8 cellular contexts compared by ENCODE assay signal in the genomic region with DNA sequence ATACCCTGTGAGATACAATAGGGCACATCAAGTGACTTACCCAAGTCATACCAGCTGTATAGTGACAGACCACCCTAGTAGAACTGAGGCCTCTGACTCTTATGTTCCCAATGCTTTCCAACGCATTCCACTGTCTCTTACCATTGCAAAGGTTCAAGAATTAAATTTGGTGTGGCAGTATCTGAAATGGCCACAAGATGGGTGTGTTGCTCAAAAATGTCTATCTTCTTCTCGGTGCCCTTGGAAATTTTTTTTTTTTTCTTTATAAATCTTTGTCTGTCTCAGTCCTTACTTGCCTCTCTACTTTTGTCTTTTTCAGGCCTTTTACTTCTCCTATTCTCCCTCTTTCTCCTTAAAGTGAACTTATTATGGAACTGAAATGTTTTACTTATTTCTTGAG. TPM values are rescaled to one million over a fixed set of nuclear protein-coding genes. Genes with fewer than 3 reads are reported as not detected.
DNase-seq lines count a peak whose midpoint lies in the region; TF ChIP-seq lines count a peak whose summit lies in the region.

No MANE protein-coding gene starts in this region.

- H3K4me1 ChIP-seq in HEK293 (ENCODE audit: control insufficient read depth, insufficient read depth, low read length) = no peaks in the 10 kb centered on the region

- POLR2A ChIA-PET in HEK293 (lab: Yijun Ruan, JAX) = interaction anchor here (0.6 kb wide), 1 partner anchor 61 kb away, joined by 4 read pairs; no protein-coding TSS in a partner anchor

- H3K27ac ChIP-seq in HEK293 (ENCODE audit: extremely low read depth, low read depth, low read length) = no peak overlapping the region

- CTCF ChIA-PET in Calu3 (lab: Charles Lee) (no interaction called here), HEK293 (lab: Yijun Ruan, JAX) (interaction anchor here (0.6 to 4.7 kb wide), 23 partner anchors 8 to 1461 kb away, joined by 3 to 83 read pairs (median 4); no protein-coding TSS in a partner anchor)

- no peak overlapping the region for H3K27ac Mint-ChIP-seq in Calu3 (ENCODE audit: unreplicated experiment)

- no peaks in the 10 kb centered on the region for H3K27me3 Mint-ChIP-seq in Calu3 (ENCODE audit: unreplicated experiment)

- H3K4me3 ChIP-seq in HEK293 (ENCODE audit: low read depth, low read length) = no peak overlapping the region

- no peaks in the 10 kb centered on the region for H3K9me3 Mint-ChIP-seq in Calu3 (ENCODE audit: low read depth, unreplicated experiment)

- no TSS peak for BruUV-seq in Calu3 (replicated peaks; lab: Mats Ljungman, UMichigan)

- H3K9me3 ChIP-seq in HEK293 (ENCODE audit: control insufficient read depth, insufficient read depth, low read depth, low read length) = no peaks in the 10 kb centered on the region

- peaks cover 18 to 76% of the 10 kb centered on the region in 2 experiments for H3K36me3 ChIP-seq in HEK293 (ENCODE audit: control insufficient read depth in 2 of 2, insufficient read depth in 1 of 2, low read length in 2 of 2)

- H3K4me3 Mint-ChIP-seq in Calu3 (ENCODE audit: low read depth, unreplicated experiment) = no peak overlapping the region

- peaks cover 23% of the 10 kb centered on the region for H3K36me3 Mint-ChIP-seq in Calu3 (ENCODE audit: insufficient read depth, unreplicated experiment)

- H3K4me1 Mint-ChIP-seq in Calu3 (ENCODE audit: low read depth, unreplicated experiment) = no peaks in the 10 kb centered on the region

- DNase-seq in Calu3 (peak; percentile 6), SW 1271 (lab: John Stamatoyannopoulos, UW) (peak; percentile 6 to 50), fibroblast of the conjunctiva (ENCODE audit: low read depth) (peak; percentile 33), renal cortical epithelial cell (ENCODE audit: low read depth) (peak; percentile 56), GF-D8 (lab: John Stamatoyannopoulos, UW) (no peak), hippocampal formation (lab: John Stamatoyannopoulos, UW) (no peak)
- DNase-seq in activated naive CD4-positive, alpha-beta T cell (lab: John Stamatoyannopoulos, UW) = no peak

- intact Hi-C loops in Calu3 (cut with micrococcal nuclease; ENCODE audit: unreplicated experiment) = loop anchor here (2.0 kb wide), 1 partner anchor 269 kb away; no protein-coding TSS in a partner anchor

- no peak for TF ChIP-seq CTCF in Calu3 (IDR thresholded peaks at IDR 0.05; ENCODE audit: unreplicated experiment)
- TF ChIP-seq CTCF in HEK293 (tag by site-specific recombination; IDR thresholded peaks at IDR 0.05) = 0 out of 2 replicates have a peak, but pooled peaks have one; percentile 11

TF ChIP-seq in HEK293, 187 proteins besides CTCF, POLR2A, EP300 and RAD21:
- no peak for TF ChIP-seq ZNF37A (tag by site-specific recombination; IDR thresholded peaks at IDR 0.05)
- peak; percentile 72 for TF ChIP-seq ZNF654 (tag by site-specific recombination; IDR thresholded peaks at IDR 0.05; ENCODE audit: low read depth)
- TF ChIP-seq BCL11B (tag by site-specific recombination; IDR thresholded peaks at IDR 0.05; ENCODE audit: low read depth) = no peak
- TF ChIP-seq, protein P1, sequence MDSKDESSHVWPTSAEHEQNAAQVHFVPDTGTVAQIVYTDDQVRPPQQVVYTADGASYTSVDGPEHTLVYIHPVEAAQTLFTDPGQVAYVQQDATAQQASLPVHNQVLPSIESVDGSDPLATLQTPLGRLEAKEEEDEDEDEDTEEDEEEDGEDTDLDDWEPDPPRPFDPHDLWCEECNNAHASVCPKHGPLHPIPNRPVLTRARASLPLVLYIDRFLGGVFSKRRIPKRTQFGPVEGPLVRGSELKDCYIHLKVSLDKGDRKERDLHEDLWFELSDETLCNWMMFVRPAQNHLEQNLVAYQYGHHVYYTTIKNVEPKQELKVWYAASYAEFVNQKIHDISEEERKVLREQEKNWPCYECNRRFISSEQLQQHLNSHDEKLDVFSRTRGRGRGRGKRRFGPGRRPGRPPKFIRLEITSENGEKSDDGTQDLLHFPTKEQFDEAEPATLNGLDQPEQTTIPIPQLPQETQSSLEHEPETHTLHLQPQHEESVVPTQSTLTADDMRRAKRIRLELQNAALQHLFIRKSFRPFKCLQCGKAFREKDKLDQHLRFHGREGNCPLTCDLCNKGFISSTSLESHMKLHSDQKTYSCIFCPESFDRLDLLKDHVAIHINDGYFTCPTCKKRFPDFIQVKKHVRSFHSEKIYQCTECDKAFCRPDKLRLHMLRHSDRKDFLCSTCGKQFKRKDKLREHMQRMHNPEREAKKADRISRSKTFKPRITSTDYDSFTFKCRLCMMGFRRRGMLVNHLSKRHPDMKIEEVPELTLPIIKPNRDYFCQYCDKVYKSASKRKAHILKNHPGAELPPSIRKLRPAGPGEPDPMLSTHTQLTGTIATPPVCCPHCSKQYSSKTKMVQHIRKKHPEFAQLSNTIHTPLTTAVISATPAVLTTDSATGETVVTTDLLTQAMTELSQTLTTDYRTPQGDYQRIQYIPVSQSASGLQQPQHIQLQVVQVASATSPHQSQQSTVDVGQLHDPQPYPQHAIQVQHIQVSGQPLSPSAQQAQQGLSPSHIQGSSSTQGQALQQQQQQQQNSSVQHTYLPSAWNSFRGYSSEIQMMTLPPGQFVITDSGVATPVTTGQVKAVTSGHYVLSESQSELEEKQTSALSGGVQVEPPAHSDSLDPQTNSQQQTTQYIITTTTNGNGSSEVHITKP (tag by site-specific recombination; IDR thresholded peaks at IDR 0.05) = no peak
TF ChIP-seq in HEK293: peak in this region for 1.

RNA-seq across cellular contexts. Expression of a gene that starts 48.4 kb away (rescaled TPM):
- total RNA-seq in Calu3 (2022) (2.0 and 3.1 TPM in 2 replicates), renal cortical epithelial cell (0.50 TPM in 1 of 2 replicates, not detected in the other)

Comparison
In these comparisons a context has a peak if more than half of its experiments do, and no peak if none do; other contexts are left out.
1. DNase-seq: peak in Calu3 (single experiment), SW 1271 (2 of 2), fibroblast of the conjunctiva (single experiment) and renal cortical epithelial cell (single experiment); none in GF-D8 (single experiment), activated naive CD4-positive, alpha-beta T cell (0 of 4) and hippocampal formation (0 of 2).